ENCODE assay signal across 14 cellular contexts in genomic region chr6:165664553-165665383, GRCh38. TPM values are rescaled to one million over a fixed set of nuclear protein-coding genes. Genes with fewer than 3 reads are reported as not detected.
A peak's percentile ranks its signal among the peaks of the same experiment; 100 is the strongest.
DNase-seq lines count a peak whose midpoint lies in the region; ATAC-seq and TF ChIP-seq lines count a peak whose summit lies in the region.
"Had no signal": no experiment of that assay in that cellular context is flagged by ENCODE, and none has a peak within 500 bp of the region (broad histone marks: within the 10 kb centered on the region; RNA-seq: fewer than 3 reads in every experiment).

No MANE protein-coding gene starts in this region.

- H3K4me1 ChIP-seq in HEK293 (ENCODE audit: control insufficient read depth, insufficient read depth, low read length) (peaks cover 20% of the 10 kb centered on the region), iPS-18a (ENCODE audit: control insufficient read depth, low read depth, low read length) (peaks cover 33% of the 10 kb centered on the region)

- TF ChIP-seq CTCF in HEK293 (tag by site-specific recombination; IDR thresholded peaks at IDR 0.05): no peak

- DNase-seq in activated T-helper 1 cell treated with anti-CD3 and anti-CD28 coated beads, Interleukin-12 subunit alpha, Interleukin-12 subunit beta, Interleukin-2, Interleukin-4 antibody, amounts not matched to agents 30 ng/mL and 10 ng/mL and 1 ng/mL, durations not matched to agents 14 hours and 24 hours and 36 hours (ENCODE audit: low spot score): no peak
- DNase-seq in skeletal muscle cell (ENCODE audit: low read depth): no peak
- DNase-seq in NCI-H345 treated with DMSO at 0.1 percent for 48 hours (lab: John Stamatoyannopoulos, UW; ENCODE audit: unreplicated experiment): no peak
- DNase-seq: activated CD4-positive, alpha-beta T cell treated with anti-CD3 and anti-CD28 coated beads for 48 hours; DND-41; left colon; NCI-H446 treated with DMSO at 0.1 percent for 48 hours; SHP77; sigmoid colon had no signal

- peaks cover 67% of the 10 kb centered on the region for H3K27me3 ChIP-seq in iPS-18a (ENCODE audit: control insufficient read depth, insufficient read depth, low read length)

- H3K9ac ChIP-seq in iPS-18a (ENCODE audit: low read length): no peak overlapping the region

- no peaks in the 10 kb centered on the region for H3K4me1 Mint-ChIP-seq in activated T-helper 1 cell treated with anti-CD3 and anti-CD28 coated beads, Interleukin-12 subunit alpha, Interleukin-12 subunit beta, Interleukin-2, Interleukin-4 antibody, amounts not matched to agents 30 ng/mL and 10 ng/mL and 1 ng/mL, durations not matched to agents 14 hours and 24 hours and 36 hours (ENCODE audit: low read depth)

- peaks cover 43% of the 10 kb centered on the region for H3K27me3 Mint-ChIP-seq in activated T-helper 1 cell treated with anti-CD3 and anti-CD28 coated beads, Interleukin-12 subunit alpha, Interleukin-12 subunit beta, Interleukin-2, Interleukin-4 antibody, amounts not matched to agents 30 ng/mL and 10 ng/mL and 1 ng/mL, durations not matched to agents 14 hours and 24 hours and 36 hours (ENCODE audit: insufficient read depth)

- H3K27ac Mint-ChIP-seq in activated T-helper 1 cell treated with anti-CD3 and anti-CD28 coated beads, Interleukin-12 subunit alpha, Interleukin-12 subunit beta, Interleukin-2, Interleukin-4 antibody, amounts not matched to agents 30 ng/mL and 10 ng/mL and 1 ng/mL, durations not matched to agents 14 hours and 24 hours and 36 hours: peak overlapping the region; percentile 63
- H3K27ac Mint-ChIP-seq: activated naive CD4-positive, alpha-beta T cell treated with anti-CD3 and anti-CD28 coated beads, Interleukin-2, amount 50 U/mL, for 24 hours had no signal

- POLR2A ChIA-PET in HEK293 (lab: Yijun Ruan, JAX): no interaction called here

- CTCF ChIA-PET in HEK293 (lab: Yijun Ruan, JAX): interaction anchor here (0.6 to 1.1 kb wide), 5 partner anchors 30 to 737 kb away, joined by 3 to 4 read pairs (median 4); no protein-coding TSS in a partner anchor

- no peaks in the 10 kb centered on the region for H3K36me3 ChIP-seq in HEK293 (ENCODE audit: control insufficient read depth in 2 of 2, insufficient read depth in 1 of 2, low read length in 2 of 2)
- no peaks in the 10 kb centered on the region for H3K36me3 ChIP-seq in iPS-18a (ENCODE audit: control insufficient read depth, low read depth, low read length)
- H3K36me3 ChIP-seq: sigmoid colon had no signal

- no peaks in the 10 kb centered on the region for H3K36me3 Mint-ChIP-seq in activated T-helper 1 cell treated with anti-CD3 and anti-CD28 coated beads, Interleukin-12 subunit alpha, Interleukin-12 subunit beta, Interleukin-2, Interleukin-4 antibody, amounts not matched to agents 30 ng/mL and 10 ng/mL and 1 ng/mL, durations not matched to agents 14 hours and 24 hours and 36 hours (ENCODE audit: low read depth)

- no peak overlapping the region for H3K4me3 Mint-ChIP-seq in activated T-helper 1 cell treated with anti-CD3 and anti-CD28 coated beads, Interleukin-12 subunit alpha, Interleukin-12 subunit beta, Interleukin-2, Interleukin-4 antibody, amounts not matched to agents 30 ng/mL and 10 ng/mL and 1 ng/mL, durations not matched to agents 14 hours and 24 hours and 36 hours
- H3K4me3 Mint-ChIP-seq: activated naive CD4-positive, alpha-beta T cell treated with anti-CD3 and anti-CD28 coated beads, Interleukin-2, amount 50 U/mL, for 24 hours had no signal

- H3K9me3 ChIP-seq in HEK293 (ENCODE audit: control insufficient read depth, insufficient read depth, low read depth, low read length) (no peaks in the 10 kb centered on the region), iPS-18a (ENCODE audit: control insufficient read depth, low read depth, low read length) (no peaks in the 10 kb centered on the region)
- H3K9me3 ChIP-seq: sigmoid colon had no signal

- H3K4me3 ChIP-seq in HEK293 (ENCODE audit: low read depth, low read length): peak overlapping the region; percentile 66
- peak overlapping the region; percentile 71 for H3K4me3 ChIP-seq in iPS-18a (ENCODE audit: low read length)
- peak overlapping the region; percentile 60 for H3K4me3 ChIP-seq in skeletal muscle cell (ENCODE audit: low read depth, low read length)

- ATAC-seq in HG02623 (IDR thresholded peaks at IDR 0.05; ENCODE audit: unreplicated experiment) (no peak), GM21717 (IDR thresholded peaks at IDR 0.05; ENCODE audit: unreplicated experiment) (no peak)
- ATAC-seq: left colon had no signal

- H3K9me3 Mint-ChIP-seq in activated T-helper 1 cell treated with anti-CD3 and anti-CD28 coated beads, Interleukin-12 subunit alpha, Interleukin-12 subunit beta, Interleukin-2, Interleukin-4 antibody, amounts not matched to agents 30 ng/mL and 10 ng/mL and 1 ng/mL, durations not matched to agents 14 hours and 24 hours and 36 hours: no peaks in the 10 kb centered on the region
- H3K9me3 Mint-ChIP-seq: activated naive CD4-positive, alpha-beta T cell treated with anti-CD3 and anti-CD28 coated beads, Interleukin-2, amount 50 U/mL, for 24 hours had no signal

- H3K27ac ChIP-seq in HEK293 (ENCODE audit: extremely low read depth, low read depth, low read length) (peak overlapping the region; percentile 89; the same call in 1 of the 2 replicates), iPS-18a (ENCODE audit: low read length) (no peak overlapping the region)

- intact Hi-C loops in activated T-helper 1 cell treated with anti-CD3 and anti-CD28 coated beads, Interleukin-12 subunit alpha, Interleukin-12 subunit beta, Interleukin-2, Interleukin-4 antibody, amounts not matched to agents 30 ng/mL and 10 ng/mL and 1 ng/mL, durations not matched to agents 14 hours and 24 hours and 36 hours (cut with micrococcal nuclease): loop anchor here (5.0 kb wide), 2 partner anchors 188 to 323 kb away; no protein-coding TSS in a partner anchor

TF ChIP-seq in HEK293, 187 proteins besides CTCF, POLR2A, EP300 and RAD21 (continues in another document):
- TF ChIP-seq ZBTB8A (tag by site-specific recombination; IDR thresholded peaks at IDR 0.05): peak; percentile 68
- TF ChIP-seq ZBTB17 (tag by site-specific recombination; IDR thresholded peaks at IDR 0.05): peak; percentile 38; the same call in 1 of the 2 replicates
- TF ChIP-seq ZNF558 (tag by site-specific recombination; IDR thresholded peaks at IDR 0.05): no peak
- TF ChIP-seq ZNF23 (tag by site-specific recombination; IDR thresholded peaks at IDR 0.05; ENCODE audit: borderline replicate concordance): no peak
- no peak for TF ChIP-seq ZNF37A (tag by site-specific recombination; IDR thresholded peaks at IDR 0.05)
- no peak for TF ChIP-seq ZNF513 (tag by site-specific recombination; IDR thresholded peaks at IDR 0.05)
- no peak for TF ChIP-seq ZNF148 (tag by site-specific recombination; IDR thresholded peaks at IDR 0.05; ENCODE audit: borderline replicate concordance)
- no peak for TF ChIP-seq EGR2 (tag by site-specific recombination; IDR thresholded peaks at IDR 0.05; ENCODE audit: low read depth)
- TF ChIP-seq ZNF366 (tag by site-specific recombination; conservative IDR thresholded peaks at IDR 0.05): peak; percentile 67
- no peak for TF ChIP-seq ZNF398 (tag by site-specific recombination; IDR thresholded peaks at IDR 0.05)
- peak; percentile 44; the same call in 1 of the 2 replicates for TF ChIP-seq PRDM1 (tag by site-specific recombination; IDR thresholded peaks at IDR 0.05)

RNA-seq across cellular contexts. Expression of gene PDE10A, which starts 1.7 kb away (rescaled TPM):
- total RNA-seq in activated T-helper 1 cell treated with anti-CD3 and anti-CD28 coated beads, Interleukin-12 subunit alpha, Interleukin-12 subunit beta, Interleukin-2, Interleukin-4 antibody, amounts not matched to agents 30 ng/mL and 10 ng/mL and 1 ng/mL, durations not matched to agents 14 hours and 24 hours and 36 hours: not detected in 2 replicates
